10 cellular contexts compared by ENCODE assay signal in the genomic region with DNA sequence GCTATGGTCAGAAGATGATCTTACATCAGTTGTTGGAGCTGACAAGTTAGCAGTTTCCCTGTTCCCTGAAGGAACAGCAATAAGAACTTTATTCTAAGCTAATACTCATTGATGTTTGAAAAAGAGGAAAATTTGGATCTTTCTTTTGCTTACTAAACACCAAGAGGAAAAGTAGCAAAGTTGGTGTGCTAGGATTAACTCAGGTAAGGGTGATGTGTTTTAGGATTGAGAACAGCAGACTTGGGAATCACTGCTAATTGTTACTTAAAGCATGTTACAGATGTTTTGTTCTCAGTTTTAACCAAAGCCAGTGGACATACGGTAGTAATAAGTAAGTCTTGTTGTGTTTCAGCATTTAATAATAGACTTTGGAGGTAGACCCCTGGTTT.
"Had no signal": no experiment of that assay in that cellular context is flagged by ENCODE, and none has a peak within 500 bp of the region (broad histone marks: within the 10 kb centered on the region; RNA-seq: fewer than 3 reads in every experiment).

No MANE protein-coding gene starts in this region.

- FAIRE-seq: colon, endometrium had no signal

- H3K9me3 ChIP-seq: gastroesophageal sphincter, heart right ventricle, lower lobe of right lung, ovary had no signal

- H3K27ac ChIP-seq: gastroesophageal sphincter, heart right ventricle, lower lobe of right lung, neural progenitor cell, ovary had no signal

- ATAC-seq: gastroesophageal sphincter, heart right ventricle, left colon, lower lobe of right lung had no signal

- H3K9ac ChIP-seq: neural progenitor cell had no signal

- DNase-seq: heart right ventricle; left colon; lower lobe of right lung; midbrain; ovary; stimulated activated CD4-positive, alpha-beta T cell treated with anti-CD3 and anti-CD28 coated beads, Interleukin-1b, Interleukin-23, amount 100 ng/mL, for 48 hours had no signal

- H3K9me3 Mint-ChIP-seq: neural progenitor cell had no signal

- H3K4me3 Mint-ChIP-seq: neural progenitor cell had no signal

- H3K27ac Mint-ChIP-seq: neural progenitor cell had no signal

- H3K27me3 ChIP-seq: gastroesophageal sphincter, heart right ventricle, neural progenitor cell, ovary had no signal

- H3K4me2 ChIP-seq: neural progenitor cell had no signal

- H2AFZ ChIP-seq: neural progenitor cell had no signal

- H3K36me3 ChIP-seq: ovary had no signal

- H3K4me3 ChIP-seq: gastroesophageal sphincter, heart right ventricle, lower lobe of right lung, neural progenitor cell, ovary had no signal
